In the genomic region with DNA sequence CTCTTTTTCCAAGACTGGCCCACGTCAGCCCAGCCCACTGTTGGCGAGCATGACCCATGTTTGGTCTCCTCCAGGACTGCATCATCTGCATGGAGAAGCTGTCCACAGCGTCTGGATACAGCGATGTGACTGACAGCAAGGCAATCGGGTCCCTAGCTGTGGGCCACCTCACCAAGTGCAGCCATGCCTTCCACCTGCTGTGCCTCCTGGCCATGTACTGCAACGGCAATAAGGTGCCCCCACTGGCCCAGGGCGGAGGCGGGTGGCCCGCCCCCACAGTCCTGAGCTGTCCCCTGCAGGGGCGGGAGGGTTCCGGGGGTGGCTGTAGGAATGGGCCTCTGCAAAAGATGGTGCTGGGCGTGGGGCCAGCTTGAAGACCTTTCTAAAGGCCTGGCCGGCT, we compare ENCODE assay signal across 10 cellular contexts. TPM values are rescaled to one million over a fixed set of nuclear protein-coding genes. Genes with fewer than 3 reads are reported as not detected.
DNase-seq lines count a peak whose midpoint lies in the region; FAIRE-seq and TF ChIP-seq lines count a peak whose summit lies in the region.
"Not testable (repeated sequence)": the region's sequence is repeated elsewhere in the genome, so short reads cannot be mapped to it uniquely, and the experiment has no call there.
"Had no signal": no experiment of that assay in that cellular context is flagged by ENCODE, and none has a peak within 500 bp of the region (broad histone marks: within the 10 kb centered on the region; RNA-seq: fewer than 3 reads in every experiment).

No MANE protein-coding gene starts in this region.

- intact Hi-C loops in kidney (cut with DNase I), result not testable (repeated sequence)
- intact Hi-C loops in posterior vena cava (cut with DNase I), result loop anchor here in 1 of 2 donors (5.0 kb wide), 1 partner anchor 495 kb away; no protein-coding TSS in a partner anchor

- not testable (repeated sequence) for H3K4me1 ChIP-seq in HEK293 (ENCODE audit: control insufficient read depth, insufficient read depth, low read length); kidney (ENCODE audit: control insufficient read depth in 1 of 2, insufficient read depth in 1 of 2, low read depth in 1 of 2, low read length in 2 of 2)

- peak; percentile 0 for DNase-seq in GM03348 (ENCODE audit: low spot score)
- not testable (repeated sequence) for DNase-seq in WERI-Rb-1
- peak; percentile 79 for DNase-seq in chondrocyte (ENCODE audit: low spot score)
- DNase-seq in kidney, result peak; percentile 60
- peak; percentile 81 for DNase-seq in posterior vena cava (ENCODE audit: low spot score)

- H3K36me3 Mint-ChIP-seq in chondrocyte (ENCODE audit: low read depth), result not testable (repeated sequence)

- H3K27ac Mint-ChIP-seq in chondrocyte (ENCODE audit: unreplicated experiment), result not testable (repeated sequence)

- POLR2A ChIA-PET in HEK293 (lab: Yijun Ruan, JAX), result not testable (repeated sequence)

- CTCF ChIA-PET in HEK293 (lab: Yijun Ruan, JAX), result not testable (repeated sequence)

- not testable (repeated sequence) for H3K9me3 Mint-ChIP-seq in chondrocyte (ENCODE audit: low read depth)

- not testable (repeated sequence) for H3K4me1 Mint-ChIP-seq in chondrocyte (ENCODE audit: low read depth)

- H3K9ac ChIP-seq in kidney (ENCODE audit: low read length in 2 of 2), result not testable (repeated sequence)

- not testable (repeated sequence) for H3K36me3 ChIP-seq in HEK293 (ENCODE audit: control insufficient read depth in 2 of 2, insufficient read depth in 1 of 2, low read length in 2 of 2); WERI-Rb-1; kidney (ENCODE audit: control insufficient read depth in 1 of 2, insufficient read depth in 2 of 2, low read length in 2 of 2)

- TF ChIP-seq CTCF in HEK293 (tag by site-specific recombination; IDR thresholded peaks at IDR 0.05); WERI-Rb-1 (IDR thresholded peaks at IDR 0.05; ENCODE audit: low read depth, low read length); chondrocyte (IDR thresholded peaks at IDR 0.05); kidney (IDR thresholded peaks at IDR 0.05; ENCODE audit: borderline replicate concordance, extremely low read depth, insufficient read depth): not testable (repeated sequence)

- not testable (repeated sequence) for H3K9me3 ChIP-seq in HEK293 (ENCODE audit: control insufficient read depth, insufficient read depth, low read depth, low read length); WERI-Rb-1 (ENCODE audit: severe bottlenecking); kidney (ENCODE audit: control insufficient read depth in 1 of 2, low read length in 2 of 2)

- H3K27me3 Mint-ChIP-seq in chondrocyte (ENCODE audit: low read depth), result not testable (repeated sequence)

- not testable (repeated sequence) for H3K4me3 ChIP-seq in HEK293 (ENCODE audit: low read depth, low read length); WERI-Rb-1 (ENCODE audit: low read depth, low read length); kidney (ENCODE audit: low read length in 2 of 2)

- H3K27ac ChIP-seq in HEK293 (ENCODE audit: extremely low read depth, low read depth, low read length); kidney (ENCODE audit: low read depth in 2 of 2, low read length in 2 of 2): not testable (repeated sequence)
- peak overlapping the region; percentile 82; the same call in 1 of the 2 replicates for H3K27ac ChIP-seq in WERI-Rb-1

- H3K27me3 ChIP-seq in WERI-Rb-1 (ENCODE audit: insufficient read depth, low read depth, severe bottlenecking), result not testable (repeated sequence)

- not testable (repeated sequence) for FAIRE-seq in kidney (lab: Jason Lieb, UNC)

- not testable (repeated sequence) for H3K4me3 Mint-ChIP-seq in chondrocyte (ENCODE audit: unreplicated experiment)

TF ChIP-seq in HEK293, 187 proteins besides CTCF, POLR2A, EP300 and RAD21:
- 0 out of 2 replicates have a peak, but pooled peaks have one; percentile 17 for TF ChIP-seq ZFHX2 (tag by site-specific recombination; conservative IDR thresholded peaks at IDR 0.05)

RNA-seq across cellular contexts. Expression of a gene that starts 8.1 kb away (rescaled TPM):
- total RNA-seq in chondrocyte (0.46 to 1.4 TPM (median 0.62 TPM) in 3 replicates), kidney (1.9 TPM), posterior vena cava (1 to 10 TPM in 1 of 2 donors, under 1 TPM in 1; 0.37 to 1.1 TPM)
- 0.15 TPM for polyA plus RNA-seq in kidney (ENCODE audit: insufficient read depth, low read depth, low replicate concordance)
- total RNA-seq: HepG2 had no signal
- polyA plus RNA-seq: HepG2, IgD-negative memory B cell had no signal

RNA-seq across cellular contexts. Expression of a gene that starts 40.7 kb away (rescaled TPM):
- total RNA-seq in chondrocyte (10.8 to 12.8 TPM (median 11.5 TPM) in 3 replicates), kidney (21.6 TPM), posterior vena cava (10 to 100 TPM; 24.6 to 25.2 TPM)
- polyA plus RNA-seq in kidney (ENCODE audit: insufficient read depth, low read depth, low replicate concordance), result 8.1 TPM

RNA-seq across cellular contexts. Expression of a gene that starts 40.9 kb away (rescaled TPM):
- total RNA-seq in chondrocyte (0.36 TPM in 1 of 3 replicates, not detected in the others), kidney (0.31 TPM), posterior vena cava (under 1 TPM; 0.10 to 0.28 TPM)
- polyA plus RNA-seq in kidney (ENCODE audit: insufficient read depth, low read depth, low replicate concordance), result not detected
- total RNA-seq: A172, GM23338 had no signal
- polyA plus RNA-seq: HepG2 had no signal
